ENCODE assay signal across 14 cellular contexts in genomic region chr3:172856766-172857742, GRCh38.
DNase-seq lines count a peak whose midpoint lies in the region; ATAC-seq and TF ChIP-seq lines count a peak whose summit lies in the region.
"Had no signal": no experiment of that assay in that cellular context is flagged by ENCODE, and none has a peak within 500 bp of the region (broad histone marks: within the 10 kb centered on the region; RNA-seq: fewer than 3 reads in every experiment).

No MANE protein-coding gene starts in this region.

- H3K27me3 ChIP-seq in trophoblast cell (ENCODE audit: insufficient read depth, low read length) (no peaks in the 10 kb centered on the region), ascending aorta (no peaks in the 10 kb centered on the region)
- H3K27me3 ChIP-seq: BLaER1 had no signal

- no peak overlapping the region for H2BK12ac ChIP-seq in trophoblast cell (ENCODE audit: low read length)

- H4K12ac ChIP-seq in trophoblast cell (ENCODE audit: low read depth, low read length): no peak overlapping the region

- H3K23ac ChIP-seq in trophoblast cell (ENCODE audit: low read length): no peak overlapping the region

- DNase-seq in EL (peak; percentile 13), UCSD-AML1 (lab: John Stamatoyannopoulos, UW; ENCODE audit: unreplicated experiment) (peak; percentile 11), left ventricle myocardium superior (peak; percentile 63), trophoblast cell (peak; percentile 89 to 92), COLO668 (lab: John Stamatoyannopoulos, UW; ENCODE audit: unreplicated experiment) (no peak), ascending aorta (ENCODE audit: low spot score in 2 of 2) (no peak), SK-N-DZ (ENCODE audit: low spot score) (no peak), activated gamma-delta T cell treated with Interleukin-2 at 50 U/mL for 16 hours (no peak)
- DNase-seq: activated B cell treated with CpG ODN at 0.5 μM for 24 hours; activated T-cell treated with anti-CD3 and anti-CD28 coated beads, Interleukin-2, amount 50 U/mL, for 1 hour; MV-4-11; NCI-H510A treated with DMSO at 0.1 percent for 48 hours had no signal

- H3K4me3 ChIP-seq in trophoblast cell (ENCODE audit: low read depth, low read length) (no peak overlapping the region), ascending aorta (no peak overlapping the region)
- H3K4me3 ChIP-seq: BLaER1 had no signal

- H2AFZ ChIP-seq in trophoblast cell (ENCODE audit: insufficient read depth, low read length, poor library complexity): no peak overlapping the region

- no peak overlapping the region for H3K18ac ChIP-seq in trophoblast cell (ENCODE audit: low read length)

- intact Hi-C loops in left ventricle myocardium superior (cut with micrococcal nuclease): no loop called here
- intact Hi-C loops in ascending aorta (cut with DNase I): no loop called here

- H4K91ac ChIP-seq in trophoblast cell (ENCODE audit: low read depth, low read length): no peak overlapping the region

- H3K4ac ChIP-seq in trophoblast cell (ENCODE audit: low read depth, low read length): no peak overlapping the region

- no peak overlapping the region for H3K4me2 ChIP-seq in trophoblast cell (ENCODE audit: low read length)
- H3K4me2 ChIP-seq: BLaER1 had no signal

- H3K4me1 ChIP-seq in trophoblast cell (ENCODE audit: control insufficient read depth in 1 of 2, insufficient read depth in 2 of 2, low read length in 2 of 2) (peaks cover 0 to 2% of the 10 kb centered on the region in 2 experiments), ascending aorta (peaks cover 0 to 3% of the 10 kb centered on the region in 2 donors)
- H3K4me1 ChIP-seq: BLaER1 had no signal

- no peaks in the 10 kb centered on the region for H3K79me2 ChIP-seq in trophoblast cell (ENCODE audit: control insufficient read depth, insufficient read depth, low read length, poor library complexity)

- H2BK120ac ChIP-seq in trophoblast cell (ENCODE audit: insufficient read depth, low read length, poor library complexity): no peak overlapping the region

- no CpG with 5 or more reads among the region's 4 CpGs for WGBS in trophoblast cell (ENCODE audit: extremely low coverage, insufficient coverage, insufficient read length)

- H3K27ac ChIP-seq in trophoblast cell (ENCODE audit: low read depth, low read length) (no peak overlapping the region), ascending aorta (peak overlapping the region in 1 of 2 donors; percentile 25)
- H3K27ac ChIP-seq: BLaER1, epithelial cell of prostate had no signal

- H3K36me3 ChIP-seq in trophoblast cell (ENCODE audit: control insufficient read depth in 1 of 2, insufficient read depth in 2 of 2, low read length in 2 of 2) (no peaks in the 10 kb centered on the region), ascending aorta (no peaks in the 10 kb centered on the region)
- H3K36me3 ChIP-seq: BLaER1 had no signal

- no peak overlapping the region for H2AK5ac ChIP-seq in trophoblast cell (ENCODE audit: low read length)

- no peak overlapping the region for H3K14ac ChIP-seq in trophoblast cell (ENCODE audit: low read length)

- no peak overlapping the region for H3K9ac ChIP-seq in trophoblast cell (ENCODE audit: low read length)
- H3K9ac ChIP-seq: BLaER1 had no signal

- no peak overlapping the region for H4K8ac ChIP-seq in trophoblast cell (ENCODE audit: low read depth, low read length)

- ATAC-seq in left ventricle myocardium superior: peak; percentile 99

- TF ChIP-seq CTCF in ascending aorta (IDR thresholded peaks at IDR 0.05): no peak

- no peak overlapping the region for H2BK5ac ChIP-seq in trophoblast cell (ENCODE audit: low read depth, low read length, poor library complexity)

- H3K9me3 ChIP-seq in trophoblast cell (ENCODE audit: insufficient read depth, low read depth, low read length) (no peaks in the 10 kb centered on the region), ascending aorta (no peaks in the 10 kb centered on the region)
- H3K9me3 ChIP-seq: BLaER1 had no signal

- H3K79me1 ChIP-seq in trophoblast cell (ENCODE audit: low read length): no peaks in the 10 kb centered on the region

Comparison
In these comparisons a context has a peak if more than half of its experiments do, and no peak if none do; other contexts are left out.
1. DNase-seq: peak in EL (single experiment), UCSD-AML1 (single experiment), left ventricle myocardium superior (single experiment) and trophoblast cell (2 of 2); none in COLO668 (single experiment), ascending aorta (0 of 2), SK-N-DZ (single experiment) and activated gamma-delta T cell treated with Interleukin-2 at 50 U/mL for 16 hours (single experiment).